8 cellular contexts compared by ENCODE assay signal in genomic region chr14:22767323-22767589, GRCh38. TPM values are rescaled to one million over a fixed set of nuclear protein-coding genes. Genes with fewer than 3 reads are reported as not detected.
A peak's percentile ranks its signal among the peaks of the same experiment; 100 is the strongest.
DNase-seq lines count a peak whose midpoint lies in the region; ATAC-seq and TF ChIP-seq lines count a peak whose summit lies in the region.

No MANE protein-coding gene starts in this region.

- H2AFZ ChIP-seq in SU-DHL-6 (ENCODE audit: low read depth, low read length, severe bottlenecking) (no peak overlapping the region), hepatocyte (no peak overlapping the region)

- H3K4me3 ChIP-seq in SU-DHL-6 (ENCODE audit: insufficient read depth, low read length, poor library complexity, severe bottlenecking), result peak overlapping the region; percentile 78
- H3K4me3 ChIP-seq in hepatocyte, result peak overlapping the region; percentile 64

- WGBS in hepatocyte (ENCODE audit: low lambda C conversion rate, missing lambda C conversion rate), result 4% methylated on average over 6 of the region's 6 CpGs

- H4K20me1 ChIP-seq in SU-DHL-6 (ENCODE audit: low read depth, low read length), result no peaks in the 10 kb centered on the region; the same call in 1 of the 2 replicates
- no peaks in the 10 kb centered on the region for H4K20me1 ChIP-seq in hepatocyte (ENCODE audit: insufficient read depth, poor library complexity, severe bottlenecking)

- TF ChIP-seq CTCF in SU-DHL-6 (IDR thresholded peaks at IDR 0.05; ENCODE audit: insufficient read depth, low read length, poor library complexity, severe bottlenecking) (no peak), hepatocyte (IDR thresholded peaks at IDR 0.05; ENCODE audit: poor library complexity) (no peak)

- no peaks in the 10 kb centered on the region for H3K9me2 ChIP-seq in SU-DHL-6 (replicated peaks; ENCODE audit: insufficient read depth, low read length)
- no peaks in the 10 kb centered on the region for H3K9me2 ChIP-seq in hepatocyte (replicated peaks; ENCODE audit: insufficient read depth)

- peaks cover 37% of the 10 kb centered on the region for H3K4me1 Mint-ChIP-seq in T-helper 1 cell treated with Interleukin-12 subunit alpha and Interleukin-12 subunit beta and Interleukin-4 antibody, amounts not matched to agents 30 μg/mL and 1 μg/mL, for 36 hours (ENCODE audit: low read depth)
- H3K4me1 Mint-ChIP-seq in stimulated activated naive B cell treated with anti-CD40 and anti-IgM and Interleukin-4, amounts not matched to agents 10 μg/mL and 1 μg/mL and 100 μg/mL, for 72 hours, result peaks cover 15 to 47% of the 10 kb centered on the region in 2 donors

- H3K4me2 ChIP-seq in SU-DHL-6 (ENCODE audit: low read depth, low read length, poor library complexity, severe bottlenecking) (peak overlapping the region; percentile 85), hepatocyte (peak overlapping the region; percentile 93)

- no peaks in the 10 kb centered on the region for H3K27me3 Mint-ChIP-seq in T-helper 1 cell treated with Interleukin-12 subunit alpha and Interleukin-12 subunit beta and Interleukin-4 antibody, amounts not matched to agents 30 μg/mL and 1 μg/mL, for 36 hours (ENCODE audit: low read depth)
- no peaks in the 10 kb centered on the region for H3K27me3 Mint-ChIP-seq in stimulated activated naive B cell treated with anti-CD40 and anti-IgM and Interleukin-4, amounts not matched to agents 10 μg/mL and 1 μg/mL and 100 μg/mL, for 72 hours

- H3K36me3 Mint-ChIP-seq in T-helper 1 cell treated with Interleukin-12 subunit alpha and Interleukin-12 subunit beta and Interleukin-4 antibody, amounts not matched to agents 30 μg/mL and 1 μg/mL, for 36 hours (ENCODE audit: low read depth), result peaks cover 50% of the 10 kb centered on the region
- H3K36me3 Mint-ChIP-seq in stimulated activated naive B cell treated with anti-CD40 and anti-IgM and Interleukin-4, amounts not matched to agents 10 μg/mL and 1 μg/mL and 100 μg/mL, for 72 hours, result peaks cover 41 to 62% of the 10 kb centered on the region in 2 donors

- peak overlapping the region; percentile 95 for H3K4me3 Mint-ChIP-seq in T-helper 1 cell treated with Interleukin-12 subunit alpha and Interleukin-12 subunit beta and Interleukin-4 antibody, amounts not matched to agents 30 μg/mL and 1 μg/mL, for 36 hours
- peak overlapping the region; percentile 88 to 97 for H3K4me3 Mint-ChIP-seq in stimulated activated naive B cell treated with anti-CD40 and anti-IgM and Interleukin-4, amounts not matched to agents 10 μg/mL and 1 μg/mL and 100 μg/mL, for 72 hours

- H3K9ac ChIP-seq in SU-DHL-6 (ENCODE audit: low read length), result peak overlapping the region; percentile 85

- H3K9me3 ChIP-seq in SU-DHL-6 (ENCODE audit: insufficient read depth, low read length) (no peaks in the 10 kb centered on the region), hepatocyte (ENCODE audit: low read depth) (no peaks in the 10 kb centered on the region)

- H3K36me3 ChIP-seq in SU-DHL-6 (ENCODE audit: low read length) (peaks cover 13% of the 10 kb centered on the region), hepatocyte (replicated peaks; ENCODE audit: insufficient read depth, low read depth) (no peaks in the 10 kb centered on the region)

- peaks cover 10% of the 10 kb centered on the region; the same call in 1 of the 2 replicates for H3F3A ChIP-seq in SU-DHL-6 (ENCODE audit: insufficient read depth)

- H3K27ac ChIP-seq in SU-DHL-6 (ENCODE audit: low read depth, low read length) (peak overlapping the region; percentile 62), hepatocyte (peak overlapping the region; percentile 50)

- H3K27me3 ChIP-seq in SU-DHL-6 (ENCODE audit: low read length) (no peaks in the 10 kb centered on the region), hepatocyte (no peaks in the 10 kb centered on the region)

- H3K4me1 ChIP-seq in hepatocyte (ENCODE audit: insufficient read depth), result peaks cover 16% of the 10 kb centered on the region

- no peak for ATAC-seq in stimulated activated naive B cell treated with anti-CD40 and anti-IgM and Interleukin-4, amounts not matched to agents 10 μg/mL and 1 μg/mL and 100 μg/mL, for 72 hours (replicated peaks)

- no peak for DNase-seq in T-helper 1 cell
- DNase-seq in hepatocyte (ENCODE audit: low spot score), result no peak
- DNase-seq in stimulated activated naive B cell treated with anti-CD40 and anti-IgM and Interleukin-4, amounts not matched to agents 10 μg/mL and 1 μg/mL and 100 μg/mL, for 72 hours, result no peak
- DNase-seq in stimulated activated CD4-positive, alpha-beta T cell treated with anti-CD3 and anti-CD28 coated beads, Interleukin-12 subunit alpha, Interleukin-12 subunit beta, amount 100 ng/mL, for 4 hours, result no peak
- no peak for DNase-seq in AG20443 (ENCODE audit: low spot score)
- no peak for DNase-seq in cerebellum (ENCODE audit: low spot score)

- H3K27ac Mint-ChIP-seq in T-helper 1 cell treated with Interleukin-12 subunit alpha and Interleukin-12 subunit beta and Interleukin-4 antibody, amounts not matched to agents 30 μg/mL and 1 μg/mL, for 36 hours, result peak overlapping the region; percentile 96
- H3K27ac Mint-ChIP-seq in stimulated activated naive B cell treated with anti-CD40 and anti-IgM and Interleukin-4, amounts not matched to agents 10 μg/mL and 1 μg/mL and 100 μg/mL, for 72 hours, result peak overlapping the region; percentile 96

- H3K9me3 Mint-ChIP-seq in T-helper 1 cell treated with Interleukin-12 subunit alpha and Interleukin-12 subunit beta and Interleukin-4 antibody, amounts not matched to agents 30 μg/mL and 1 μg/mL, for 36 hours, result peaks cover 10% of the 10 kb centered on the region
- H3K9me3 Mint-ChIP-seq in stimulated activated naive B cell treated with anti-CD40 and anti-IgM and Interleukin-4, amounts not matched to agents 10 μg/mL and 1 μg/mL and 100 μg/mL, for 72 hours, result no peaks in the 10 kb centered on the region

- H3K79me2 ChIP-seq in SU-DHL-6 (ENCODE audit: insufficient read depth, low read length) (peaks cover 29% of the 10 kb centered on the region), hepatocyte (peaks cover 34% of the 10 kb centered on the region)

RNA-seq across cellular contexts. Expression of gene OXA1L, which starts 0.8 kb away (rescaled TPM):
- total RNA-seq in hepatocyte, result 88.1 and 107 TPM in 2 replicates
- 59.4 and 64.3 TPM in 2 replicates for polyA plus RNA-seq in hepatocyte
- 46.3 TPM for total RNA-seq in cerebellum

RNA-seq across cellular contexts. Expression of gene SLC7A7, which starts 48.0 kb away (rescaled TPM):
- total RNA-seq in hepatocyte, result 337 and 381 TPM in 2 replicates
- 169 and 206 TPM in 2 replicates for polyA plus RNA-seq in hepatocyte
- total RNA-seq in cerebellum, result 2.2 TPM

Comparison
In these comparisons a context has a peak if more than half of its experiments do, and no peak if none do; other contexts are left out.
1. RNA of gene SLC7A7, which starts 48.0 kb away (total RNA-seq): 337 to 381 TPM in hepatocyte; 2.2 TPM in cerebellum (single experiment); every median in the first group is over 100 times any median in the second.